In the genomic region with DNA sequence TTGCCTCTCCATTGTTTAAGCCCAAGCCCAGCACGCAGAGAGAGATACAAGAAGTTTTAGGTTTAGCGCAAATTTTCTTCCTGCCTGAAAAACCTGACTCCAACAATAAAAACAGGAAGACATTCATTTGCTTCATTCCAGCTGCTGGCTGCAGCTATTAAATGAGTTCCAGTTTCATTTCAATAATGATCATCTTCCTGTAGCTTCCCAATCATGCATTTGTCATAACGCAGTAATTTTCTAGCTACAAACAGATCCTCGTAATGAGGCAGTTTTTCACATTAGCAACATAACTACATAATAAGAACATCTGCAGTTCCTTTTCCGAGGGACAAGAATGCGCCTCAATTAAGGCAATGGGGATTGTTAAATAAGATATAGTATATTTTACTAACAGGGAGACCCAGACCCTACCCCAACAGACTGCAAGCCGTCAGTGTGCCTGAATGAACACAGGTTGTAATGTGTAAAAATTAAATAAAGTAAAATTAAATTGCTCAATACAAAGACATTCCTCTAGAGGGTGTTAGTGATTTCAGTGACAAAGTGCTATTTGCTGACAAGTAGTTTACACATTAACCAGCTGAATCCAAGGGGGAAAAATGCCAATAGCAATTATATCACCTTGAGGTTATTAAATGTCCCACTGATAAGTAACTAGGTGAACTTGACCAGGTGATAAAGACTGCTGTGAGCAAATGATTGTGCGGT, we compare ENCODE assay signal across 9 cellular contexts.
DNase-seq lines count a peak whose midpoint lies in the region; ATAC-seq and TF ChIP-seq lines count a peak whose summit lies in the region.
"Had no signal": no experiment of that assay in that cellular context is flagged by ENCODE, and none has a peak within 500 bp of the region (broad histone marks: within the 10 kb centered on the region; RNA-seq: fewer than 3 reads in every experiment).

No MANE protein-coding gene starts in this region.

- CTCF ChIA-PET in Caco-2 (lab: Charles Lee): interaction anchor here (0.8 to 1.2 kb wide), 4 partner anchors 9 to 326 kb away, joined by 3 read pairs; no protein-coding TSS in a partner anchor

- no peak overlapping the region for H3K9ac ChIP-seq in mesendoderm (ENCODE audit: low read length)

- H3K4me3 ChIP-seq in Caco-2 (ENCODE audit: low read depth, low read length) (no peak overlapping the region), breast epithelium (no peak overlapping the region), mesendoderm (ENCODE audit: low read length) (no peak overlapping the region), vagina (no peak overlapping the region)
- H3K4me3 ChIP-seq: gastroesophageal sphincter had no signal

- H3K9me3 ChIP-seq in Caco-2 (no peaks in the 10 kb centered on the region), breast epithelium (peaks cover 0 to 5% of the 10 kb centered on the region in 2 donors), vagina (no peaks in the 10 kb centered on the region)

- H3K79me2 ChIP-seq in mesendoderm (ENCODE audit: control insufficient read depth, insufficient read depth, low read length): no peaks in the 10 kb centered on the region

- no peak overlapping the region for H3K4ac ChIP-seq in mesendoderm (ENCODE audit: low read depth, low read length)

- H3K27me3 Mint-ChIP-seq in Caco-2 (ENCODE audit: insufficient read depth, unreplicated experiment): peaks cover 21% of the 10 kb centered on the region

- H2BK120ac ChIP-seq in mesendoderm (ENCODE audit: low read depth, low read length): no peak overlapping the region

- H2AK5ac ChIP-seq in mesendoderm (ENCODE audit: low read length): no peak overlapping the region

- POLR2A ChIA-PET in Caco-2 (lab: Charles Lee): interaction anchor here (0.6 kb wide), 1 partner anchor 387 kb away, joined by 4 read pairs; no protein-coding TSS in a partner anchor

- H3K9me3 Mint-ChIP-seq in Caco-2 (ENCODE audit: unreplicated experiment): no peaks in the 10 kb centered on the region

- no peak overlapping the region for H3K56ac ChIP-seq in mesendoderm (ENCODE audit: low read length)

- H3K4me1 Mint-ChIP-seq in Caco-2 (ENCODE audit: low read depth, unreplicated experiment): peaks cover 9% of the 10 kb centered on the region

- TF ChIP-seq CTCF in Caco-2 (IDR thresholded peaks at IDR 0.05; ENCODE audit: insufficient read depth in 1 of 2, low read depth in 1 of 2, low read length in 1 of 2, severe bottlenecking in 1 of 2, unreplicated experiment in 1 of 2) (peak; percentile 34 to 44), breast epithelium (IDR thresholded peaks at IDR 0.05) (peak in 2 of 3 donors; percentile 17 to 20), vagina (IDR thresholded peaks at IDR 0.05) (no peak)

- no peaks in the 10 kb centered on the region for H3K79me1 ChIP-seq in mesendoderm (ENCODE audit: low read length)

- H3K18ac ChIP-seq in mesendoderm (ENCODE audit: low read length): no peak overlapping the region

- H3K4me1 ChIP-seq in Caco-2 (peaks cover 8% of the 10 kb centered on the region; the same call in 1 of the 2 replicates), breast epithelium (no peaks in the 10 kb centered on the region), mesendoderm (ENCODE audit: control insufficient read depth, low read depth, low read length) (no peaks in the 10 kb centered on the region), vagina (no peaks in the 10 kb centered on the region)

- H3K27ac ChIP-seq in breast epithelium: no peak overlapping the region
- no peak overlapping the region for H3K27ac ChIP-seq in mesendoderm (ENCODE audit: low read depth, low read length)
- no peak overlapping the region for H3K27ac ChIP-seq in vagina
- H3K27ac ChIP-seq: gastroesophageal sphincter had no signal

- H2BK5ac ChIP-seq in mesendoderm (ENCODE audit: low read length): no peak overlapping the region

- H4K8ac ChIP-seq in mesendoderm (ENCODE audit: low read depth, low read length): no peak overlapping the region

- H4K5ac ChIP-seq in mesendoderm (ENCODE audit: low read length): no peak overlapping the region

- WGBS in mesendoderm (ENCODE audit: extremely low coverage, insufficient coverage, low lambda C conversion rate): no CpG with 5 or more reads among the region's 8 CpGs

- intact Hi-C loops in Caco-2 (cut with micrococcal nuclease; ENCODE audit: unreplicated experiment) (no loop called here), breast epithelium (cut with DNase I; ENCODE audit: low total_unique reads) (no loop called here), vagina (cut with DNase I) (no loop called here)

- H3K4me2 ChIP-seq in mesendoderm (ENCODE audit: low read length): no peak overlapping the region

- no peak for ATAC-seq in GM19463 (IDR thresholded peaks at IDR 0.05; ENCODE audit: unreplicated experiment)
- ATAC-seq: gastroesophageal sphincter had no signal

- TF ChIP-seq POLR2A in breast epithelium (IDR thresholded peaks at IDR 0.05) (no peak), vagina (IDR thresholded peaks at IDR 0.05) (no peak)

- no TSS peak for BruUV-seq in Caco-2 (replicated peaks; lab: Mats Ljungman, UMichigan)

- no peak overlapping the region for H3K23ac ChIP-seq in mesendoderm (ENCODE audit: low read length)

- DNase-seq in Caco-2 (peak in 1 of 2 experiments; percentile 17), LoVo (ENCODE audit: low spot score) (peak; percentile 51), breast epithelium (ENCODE audit: low spot score in 2 of 2) (no peak), mesendoderm (peak; percentile 32), vagina (ENCODE audit: extremely low spot score in 2 of 2) (no peak), glomerular visceral epithelial cell (ENCODE audit: extremely low spot score) (no peak)
- DNase-seq in effector CD4-positive, alpha-beta T cell: no peak

- no peaks in the 10 kb centered on the region for H3K27me3 ChIP-seq in Caco-2 (replicated peaks; ENCODE audit: control insufficient read depth, insufficient read depth, low read length)
- peaks cover 0 to 5% of the 10 kb centered on the region in 2 donors for H3K27me3 ChIP-seq in breast epithelium
- H3K27me3 ChIP-seq in mesendoderm (ENCODE audit: insufficient read depth, low read length, poor library complexity): no peaks in the 10 kb centered on the region
- H3K27me3 ChIP-seq in vagina: no peaks in the 10 kb centered on the region

- H3K36me3 Mint-ChIP-seq in Caco-2 (ENCODE audit: insufficient read depth, unreplicated experiment): no peaks in the 10 kb centered on the region

- H3K36me3 ChIP-seq in Caco-2 (ENCODE audit: control insufficient read depth, insufficient read depth, low read length) (no peaks in the 10 kb centered on the region), breast epithelium (no peaks in the 10 kb centered on the region), mesendoderm (ENCODE audit: control insufficient read depth, insufficient read depth, low read length) (no peaks in the 10 kb centered on the region), vagina (no peaks in the 10 kb centered on the region)
- H3K36me3 ChIP-seq: gastroesophageal sphincter had no signal

- H2BK15ac ChIP-seq in mesendoderm (replicated peaks; ENCODE audit: low read depth): no peak overlapping the region

- H3K27ac Mint-ChIP-seq in Caco-2 (ENCODE audit: unreplicated experiment): no peak overlapping the region

- H3K4me3 Mint-ChIP-seq in Caco-2 (ENCODE audit: unreplicated experiment): no peak overlapping the region

Comparison
In these comparisons a context has a peak if more than half of its experiments do, and no peak if none do; other contexts are left out.
1. DNase-seq: peak in LoVo (single experiment) and mesendoderm (single experiment); none in breast epithelium (0 of 2), vagina (0 of 2), effector CD4-positive, alpha-beta T cell (single experiment) and glomerular visceral epithelial cell (single experiment).
2. CTCF ChIP-seq: peak in Caco-2 (2 of 2) and breast epithelium (2 of 3); none in vagina (0 of 3).